8 cellular contexts compared by ENCODE assay signal in the genomic region with DNA sequence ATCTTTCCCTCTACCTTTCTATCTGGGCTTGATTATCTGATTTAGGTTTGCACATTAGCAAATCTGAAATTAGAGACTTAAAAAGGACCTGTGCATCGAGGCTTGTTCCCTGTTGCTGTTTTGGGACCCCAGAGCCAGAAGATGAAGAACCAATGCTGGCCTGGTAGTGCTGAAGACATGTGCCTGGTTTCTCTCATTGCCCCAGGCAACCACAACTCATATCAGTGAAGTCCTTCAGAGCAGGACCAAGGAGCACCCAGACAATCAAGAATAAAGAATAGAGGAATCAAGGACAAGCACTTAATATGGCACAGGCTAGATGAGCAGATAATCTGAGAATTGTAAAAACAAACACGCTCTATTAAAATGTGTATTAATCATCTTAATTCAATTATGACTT.
"Had no signal": no experiment of that assay in that cellular context is flagged by ENCODE, and none has a peak within 500 bp of the region (broad histone marks: within the 10 kb centered on the region; RNA-seq: fewer than 3 reads in every experiment).

No MANE protein-coding gene starts in this region.

- H3K4me1 Mint-ChIP-seq: GM23338, H9 had no signal

- H3K4me3 Mint-ChIP-seq: GM23338, H9, HFFc6 had no signal

- DNase-seq: GM23248, GOT3, H7, H9, HCEC 1CT, HFFc6 had no signal

- H3K9me3 Mint-ChIP-seq: GM23338, HFFc6 had no signal

- ATAC-seq: GM23338, HCT116 had no signal

- H3K27ac Mint-ChIP-seq: GM23338, H9, HFFc6 had no signal
